ENCODE assay signal across 8 cellular contexts in the genomic region with DNA sequence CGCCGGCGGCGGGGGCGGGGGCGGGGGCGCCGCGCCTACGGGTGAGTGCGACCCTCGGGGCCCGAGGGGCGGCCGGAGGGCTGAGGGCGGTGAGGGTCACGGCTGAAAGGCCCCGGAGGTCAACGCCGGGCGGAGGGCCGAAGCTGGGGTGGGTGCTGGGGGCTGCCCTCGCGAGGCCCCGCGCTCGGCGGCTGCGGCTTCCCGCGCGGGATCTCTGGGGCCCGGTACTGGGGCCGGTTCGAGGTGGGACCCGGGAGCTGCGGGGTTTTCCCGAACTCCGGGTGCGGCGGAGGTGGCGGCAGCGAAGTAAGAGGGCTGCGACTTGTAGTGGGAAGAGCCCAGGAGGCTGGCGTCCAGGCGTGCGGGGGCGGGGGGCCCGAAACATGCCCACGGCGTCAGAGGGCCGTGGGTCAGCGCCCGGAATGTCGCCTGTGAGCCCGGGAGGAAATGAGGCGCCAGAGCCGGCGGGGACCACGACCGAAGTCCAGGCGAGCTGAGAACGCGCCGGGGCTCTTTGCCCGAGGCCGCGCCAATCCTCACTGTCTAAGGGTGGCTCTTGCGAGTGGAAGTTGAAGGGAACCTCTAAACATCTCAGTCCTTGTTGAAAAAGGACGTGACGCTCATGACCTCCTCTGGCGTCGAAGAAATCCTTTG. TPM values are rescaled to one million over a fixed set of nuclear protein-coding genes. Genes with fewer than 3 reads are reported as not detected.
DNase-seq lines count a peak whose midpoint lies in the region; ATAC-seq and TF ChIP-seq lines count a peak whose summit lies in the region.

No MANE protein-coding gene starts in this region.

- ATAC-seq in HG02885 (IDR thresholded peaks at IDR 0.05; ENCODE audit: poor library complexity, unreplicated experiment): peak; percentile 13
- no peak for ATAC-seq in GM19035 (IDR thresholded peaks at IDR 0.05; ENCODE audit: unreplicated experiment)

- 0 to 48% (median 18%) methylated on average over 8 to 73 of the region's 73 CpGs for WGBS in adrenal gland, 4 donors

- DNase-seq in NCI-H1417 (lab: John Stamatoyannopoulos, UW) (peak in 2 of 3 experiments; percentile 53 to 72), NCI-H1417 treated with DMSO at 0.1 percent for 48 hours (lab: John Stamatoyannopoulos, UW) (no peak), adrenal gland (peak; percentile 48 to 75 (median 57)), skeletal muscle cell (ENCODE audit: low read depth) (no peak), GDM1 (lab: John Stamatoyannopoulos, UW) (no peak)

- H3K9me3 ChIP-seq in adrenal gland (replicated peaks in 1 of 3): no peaks in the 10 kb centered on the region

- peaks cover 0 to 38% of the 10 kb centered on the region in 2 donors for H3K4me1 ChIP-seq in adrenal gland (replicated peaks in 1 of 2)

- H3K36me3 ChIP-seq in adrenal gland (replicated peaks in 1 of 2): no peaks in the 10 kb centered on the region

- peak overlapping the region; percentile 64 to 97 (median 92) for H3K27ac ChIP-seq in adrenal gland

- no peak for TF ChIP-seq POLR2A in adrenal gland (IDR thresholded peaks at IDR 0.05)

- intact Hi-C loops in adrenal gland (cut with DNase I): no loop called here

- H3K27me3 ChIP-seq in adrenal gland: no peaks in the 10 kb centered on the region

- TF ChIP-seq CTCF in adrenal gland (IDR thresholded peaks at IDR 0.05): no peak

- H3K4me3 ChIP-seq in adrenal gland (peak overlapping the region; percentile 14 to 73 (median 28)), iPS-11a (ENCODE audit: low read depth, low read length) (peak overlapping the region; percentile 43), skeletal muscle cell (ENCODE audit: low read depth, low read length) (peak overlapping the region; percentile 62)

RNA-seq across cellular contexts. Expression of a gene that starts 0.4 kb away (rescaled TPM):
- 10 to 100 TPM; 35.3 to 93.6 (median 55.8) TPM for total RNA-seq in adrenal gland
- 10 to 100 TPM; 19.0 to 71.3 (median 26.2) TPM for polyA plus RNA-seq in adrenal gland

Comparison
In these comparisons a context has a peak if more than half of its experiments do, and no peak if none do; other contexts are left out.
1. DNase-seq: peak in NCI-H1417 (2 of 3) and adrenal gland (7 of 7); none in NCI-H1417 treated with DMSO at 0.1 percent for 48 hours (single experiment), skeletal muscle cell (single experiment) and GDM1 (single experiment).
2. Peak in every context shown above with its lines, with median percentiles within 50 percentile points of each other: H3K4me3 ChIP-seq.